In the genomic region with DNA sequence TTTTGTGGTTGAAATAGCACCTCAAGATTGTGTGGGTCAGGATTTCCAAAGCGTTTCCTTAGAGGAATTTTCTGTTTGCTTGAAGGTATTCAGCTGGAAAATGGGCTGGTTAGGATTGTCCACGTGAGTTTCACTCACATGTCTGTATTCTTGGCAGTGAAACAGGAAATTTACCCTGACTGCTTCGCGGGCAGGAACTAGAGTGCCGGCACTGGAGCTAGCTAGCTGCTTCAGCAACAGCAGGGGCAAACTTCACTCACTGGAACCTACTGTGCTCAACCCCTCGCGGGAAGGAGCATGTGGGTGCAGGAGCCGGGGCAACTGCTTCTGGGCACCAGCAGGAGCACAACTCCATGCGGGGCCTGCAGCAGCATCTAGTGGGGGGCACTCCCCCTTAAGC, we compare ENCODE assay signal across 12 cellular contexts. TPM values are rescaled to one million over a fixed set of nuclear protein-coding genes. Genes with fewer than 3 reads are reported as not detected.
DNase-seq lines count a peak whose midpoint lies in the region; ATAC-seq, FAIRE-seq and TF ChIP-seq lines count a peak whose summit lies in the region.
"Had no signal": no experiment of that assay in that cellular context is flagged by ENCODE, and none has a peak within 500 bp of the region (broad histone marks: within the 10 kb centered on the region; RNA-seq: fewer than 3 reads in every experiment).

No MANE protein-coding gene starts in this region.

- H2BK12ac ChIP-seq in H1 (ENCODE audit: low read depth, low read length): no peak overlapping the region

- H3K23me2 ChIP-seq in H1 (ENCODE audit: low read depth, low read length): no peaks in the 10 kb centered on the region

- no peak overlapping the region for H3K18ac ChIP-seq in H1 (ENCODE audit: extremely low read depth, low read length)

- ATAC-seq in CD8-positive, alpha-beta T cell: no peak
- ATAC-seq in T-helper 17 cell (peak; percentile 40), psoas muscle (no peak)
- ATAC-seq: mucosa of descending colon, SK-N-SH treated with all-trans-retinoic acid at 6 μM for 48 hours had no signal

- no peaks in the 10 kb centered on the region for H4K20me1 ChIP-seq in H1 (replicated peaks in 1 of 2; ENCODE audit: control insufficient read depth in 1 of 2, insufficient read depth in 2 of 2, low read length in 2 of 2)

- H3K4me3 ChIP-seq in CD8-positive, alpha-beta T cell (ENCODE audit: low read depth, low read length): no peak overlapping the region
- H3K4me3 ChIP-seq in H1 (ENCODE audit: extremely low read depth in 1 of 4, insufficient read depth in 2 of 4, low read depth in 3 of 4, low read length in 4 of 4) (no peak overlapping the region), retinal pigment epithelial cell (ENCODE audit: low read length) (no peak overlapping the region), transverse colon (no peak overlapping the region), psoas muscle (no peak overlapping the region)
- H3K4me3 ChIP-seq: mucosa of descending colon had no signal

- no peak for TF ChIP-seq EP300 in H1 (IDR thresholded peaks at IDR 0.05; ENCODE audit: borderline replicate concordance in 1 of 2, low read depth in 2 of 2, low read length in 2 of 2)
- TF ChIP-seq EP300 in transverse colon (IDR thresholded peaks at IDR 0.05; ENCODE audit: low read depth): no peak

- H3K79me2 ChIP-seq in H1 (ENCODE audit: control insufficient read depth in 1 of 2, insufficient read depth in 2 of 2, low read length in 2 of 2): no peaks in the 10 kb centered on the region

- TF ChIP-seq CTCF in CD8-positive, alpha-beta T cell (IDR thresholded peaks at IDR 0.05): no peak
- TF ChIP-seq CTCF in H1 (IDR thresholded peaks at IDR 0.05; ENCODE audit: control extremely low read depth in 1 of 3, insufficient read depth in 1 of 3, low read depth in 1 of 3, low read length in 3 of 3): no peak
- no peak for TF ChIP-seq CTCF in retinal pigment epithelial cell (conservative IDR thresholded peaks at IDR 0.05; ENCODE audit: low read depth, low read length)
- no peak for TF ChIP-seq CTCF in transverse colon (IDR thresholded peaks at IDR 0.05)
- TF ChIP-seq CTCF in psoas muscle (IDR thresholded peaks at IDR 0.05): no peak

- H3K36me3 Mint-ChIP-seq in CD8-positive, alpha-beta T cell: no peaks in the 10 kb centered on the region
- H3K36me3 Mint-ChIP-seq in T-helper 17 cell (ENCODE audit: low read depth): no peaks in the 10 kb centered on the region

- H3K36me3 ChIP-seq in CD8-positive, alpha-beta T cell (ENCODE audit: insufficient read depth, low read length): no peaks in the 10 kb centered on the region
- H3K36me3 ChIP-seq in H1 (ENCODE audit: control insufficient read depth in 2 of 4, insufficient read depth in 4 of 4, low read length in 3 of 4) (no peaks in the 10 kb centered on the region), transverse colon (no peaks in the 10 kb centered on the region), psoas muscle (ENCODE audit: insufficient read depth in 1 of 2, low read depth in 1 of 2) (no peaks in the 10 kb centered on the region)

- H3K27ac Mint-ChIP-seq in CD8-positive, alpha-beta T cell: peak overlapping the region; percentile 58
- H3K27ac Mint-ChIP-seq in T-helper 17 cell: peak overlapping the region; percentile 6
- H3K27ac Mint-ChIP-seq: progenitor cell of endocrine pancreas had no signal

- H4K5ac ChIP-seq in H1 (ENCODE audit: insufficient read length, low read depth, low read length): no peak overlapping the region

- CTCF ChIA-PET in CD8-positive, alpha-beta T cell (lab: Charles Lee): interaction anchor here (1.5 kb wide), 1 partner anchor 8 kb away, joined by 3 read pairs; no protein-coding TSS in a partner anchor
- CTCF ChIA-PET in H1 (lab: Charles Lee; ENCODE audit: partially characterized antibody): interaction anchor here (0.5 to 1.3 kb wide), 2 partner anchors 13 to 131 kb away, joined by 3 read pairs; no protein-coding TSS in a partner anchor

- WGBS in H1 (ENCODE audit: extremely low coverage in 1 of 2, insufficient coverage in 1 of 2, insufficient read length in 1 of 2, insufficient replicate concordance in 2 of 2, low coverage in 1 of 2, low lambda C conversion rate in 2 of 2, missing lambda C conversion rate in 1 of 2), 2 experiments: 88% methylated on average over 9 of the region's 9 CpGs; no CpG with 5 or more reads in 1 of the 2 experiments
- 33 to 75% methylated on average over 2 to 9 of the region's 9 CpGs for WGBS in transverse colon (ENCODE audit: low coverage in 1 of 2), 2 donors
- WGBS in psoas muscle, 3 donors: 58 to 72% (median 69%) methylated on average over 9 of the region's 9 CpGs

- H3K4ac ChIP-seq in H1 (replicated peaks; ENCODE audit: insufficient read length, low read depth, low read length): no peak overlapping the region

- no peaks in the 10 kb centered on the region for H3K9me3 ChIP-seq in CD8-positive, alpha-beta T cell (ENCODE audit: low read length)
- no peaks in the 10 kb centered on the region for H3K9me3 ChIP-seq in T-helper 17 cell (ENCODE audit: control insufficient read depth, low read length, poor library complexity, severe bottlenecking)
- no peaks in the 10 kb centered on the region for H3K9me3 ChIP-seq in H1 (ENCODE audit: insufficient read depth in 2 of 2, low read depth in 1 of 2, low read length in 1 of 2)
- H3K9me3 ChIP-seq in transverse colon: no peaks in the 10 kb centered on the region
- H3K9me3 ChIP-seq in psoas muscle: no peaks in the 10 kb centered on the region
- H3K9me3 ChIP-seq: mucosa of descending colon had no signal

- H3K9me3 Mint-ChIP-seq in CD8-positive, alpha-beta T cell: no peaks in the 10 kb centered on the region

- no peak for TF ChIP-seq RAD21 in H1 (IDR thresholded peaks at IDR 0.05 in 1 of 2, conservative IDR thresholded peaks at IDR 0.05 in 1 of 2; ENCODE audit: low read depth in 2 of 2, low read length in 2 of 2)

- intact Hi-C loops in CD8-positive, alpha-beta T cell (cut with DNase I, micrococcal nuclease): no loop called here
- intact Hi-C loops in transverse colon (cut with DNase I; ENCODE audit: low total_unique reads): no loop called here
- intact Hi-C loops in psoas muscle (cut with DNase I): no loop called here

- H3K9ac ChIP-seq in H1 (replicated peaks in 1 of 4; ENCODE audit: extremely low read depth in 1 of 4, low read depth in 3 of 4, low read length in 3 of 4): no peak overlapping the region

- H3K27me3 ChIP-seq in CD8-positive, alpha-beta T cell (ENCODE audit: insufficient read depth, low read length): no peaks in the 10 kb centered on the region
- H3K27me3 ChIP-seq in H1 (replicated peaks in 1 of 4; ENCODE audit: control insufficient read depth in 3 of 4, extremely low read depth in 1 of 4, insufficient read depth in 3 of 4, low read length in 3 of 4) (no peaks in the 10 kb centered on the region), transverse colon (no peaks in the 10 kb centered on the region), psoas muscle (ENCODE audit: insufficient read depth in 3 of 3, low read length in 2 of 3) (peaks cover 0 to 4% (median 0%) of the 10 kb centered on the region in 3 donors)

- H3K27me3 Mint-ChIP-seq in CD8-positive, alpha-beta T cell (ENCODE audit: low read depth): peaks cover 11% of the 10 kb centered on the region
- H3K27me3 Mint-ChIP-seq in T-helper 17 cell: peaks cover 17% of the 10 kb centered on the region
- H3K27me3 Mint-ChIP-seq: progenitor cell of endocrine pancreas had no signal

- peaks cover 16% of the 10 kb centered on the region for H3K4me1 ChIP-seq in CD8-positive, alpha-beta T cell (ENCODE audit: insufficient read depth, low read length)
- H3K4me1 ChIP-seq in H1 (replicated peaks in 1 of 4; ENCODE audit: control insufficient read depth in 3 of 4, insufficient read depth in 4 of 4, low read length in 3 of 4) (peaks cover 0 to 3% (median 0%) of the 10 kb centered on the region in 4 experiments; a peak in 2 of 7 replicates), transverse colon (no peaks in the 10 kb centered on the region), psoas muscle (no peaks in the 10 kb centered on the region)

- POLR2A ChIA-PET in CD8-positive, alpha-beta T cell (lab: Charles Lee): interaction anchor here (0.5 kb wide), 1 partner anchor 224 kb away, joined by 3 read pairs; no protein-coding TSS in a partner anchor
- POLR2A ChIA-PET in H1 (lab: Charles Lee; ENCODE audit: partially characterized antibody): no interaction called here

- in situ Hi-C loops in KBM-7 (cut with MboI; ENCODE audit: low pct_unique_long_range_greater_than_20kb, low sequenced_read_pairs): no loop called here
- in situ Hi-C loops in transverse colon (cut with MboI; ENCODE audit: low pct_ligation_motif_present in 1 of 4, low pct_unique_long_range_greater_than_20kb in 1 of 4, low sequenced_read_pairs in 3 of 4): no loop called here

- H3K79me1 ChIP-seq in H1 (ENCODE audit: low read depth, low read length): no peaks in the 10 kb centered on the region

- H3K23ac ChIP-seq in H1 (ENCODE audit: insufficient read length): no peak overlapping the region

- H3K27ac ChIP-seq in CD8-positive, alpha-beta T cell (ENCODE audit: low read depth, low read length): no peak overlapping the region
- H3K27ac ChIP-seq in H1 (ENCODE audit: low read depth, low read length) (no peak overlapping the region), transverse colon (no peak overlapping the region), psoas muscle (no peak overlapping the region)

- H3K4me1 Mint-ChIP-seq in CD8-positive, alpha-beta T cell (ENCODE audit: low read depth): peaks cover 23% of the 10 kb centered on the region
- peaks cover 9% of the 10 kb centered on the region for H3K4me1 Mint-ChIP-seq in T-helper 17 cell

- no peak overlapping the region for H3K4me3 Mint-ChIP-seq in CD8-positive, alpha-beta T cell
- no peak overlapping the region for H3K4me3 Mint-ChIP-seq in T-helper 17 cell

- no peak for FAIRE-seq in H1 (lab: Jason Lieb, UNC)
- FAIRE-seq: G401.6 had no signal

- TF ChIP-seq POLR2A in H1 (IDR thresholded peaks at IDR 0.05; ENCODE audit: control extremely low read depth in 1 of 2, low read depth in 2 of 2, low read length in 2 of 2): no peak
- no peak for TF ChIP-seq POLR2A in transverse colon (IDR thresholded peaks at IDR 0.05)

- H3K56ac ChIP-seq in H1 (replicated peaks; ENCODE audit: insufficient read length, low read depth, low read length): no peak overlapping the region

- no peak overlapping the region for H2BK15ac ChIP-seq in H1 (ENCODE audit: low read length)

- no peak overlapping the region for H2AK5ac ChIP-seq in H1 (ENCODE audit: low read depth, low read length)

- no peak overlapping the region for H2BK5ac ChIP-seq in H1 (ENCODE audit: low read depth, low read length)

- no peak overlapping the region for H2BK120ac ChIP-seq in H1 (replicated peaks; ENCODE audit: low read depth, low read length)

- no peak overlapping the region for H3K4me2 ChIP-seq in H1 (ENCODE audit: insufficient read depth in 1 of 2, low read depth in 2 of 2, low read length in 2 of 2)

- DNase-seq in CD8-positive, alpha-beta T cell: peak in 2 of 7 experiments; percentile 13 to 51
- DNase-seq in T-helper 17 cell (no peak), H1 (ENCODE audit: low read depth in 1 of 2, low spot score in 2 of 2) (no peak), retinal pigment epithelial cell (ENCODE audit: low read depth) (peak; percentile 27), KBM-7 (no peak), DMS 273 (lab: John Stamatoyannopoulos, UW; ENCODE audit: unreplicated experiment) (no peak), transverse colon (no peak), psoas muscle (no peak)

- peak overlapping the region; percentile 85 for H2AFZ ChIP-seq in H1 (ENCODE audit: low read length)

- H2BK20ac ChIP-seq in H1 (ENCODE audit: low read length): no peak overlapping the region

- no peak overlapping the region for H3K14ac ChIP-seq in H1 (ENCODE audit: insufficient read length)

- no peak overlapping the region for H4K91ac ChIP-seq in H1 (replicated peaks; ENCODE audit: insufficient read length, low read length)

- no peak overlapping the region for H4K8ac ChIP-seq in H1 (ENCODE audit: extremely low read depth, insufficient read depth, low read length)

RNA-seq across cellular contexts. Expression of a gene that starts 38.0 kb away (rescaled TPM):
- total RNA-seq in CD8-positive, alpha-beta T cell: under 1 TPM; 0.49 to 0.61 TPM
- 1 to 10 TPM; 3.8 to 8.1 TPM for total RNA-seq in T-helper 17 cell
- 22.1 and 24.6 TPM in 2 replicates for total RNA-seq in H1 (2021; fragmentation: NEBNext Ultra II Directional; extraction: Animal tissue kit (Norgen Biotek cat#: 25700))
- polyA plus RNA-seq in H1 (2011; rRNA removed): 2.8 and 5.1 TPM in 2 replicates
- polyA plus RNA-seq in H1 (2011; cell fraction: cytosol; rRNA removed): 6.3 TPM
- polyA plus RNA-seq in H1 (2011; cell fraction: nucleus; rRNA removed): 2.7 TPM
- polyA plus RNA-seq in H1 (2012, experiment 1 of 2): 5.1 to 13.4 TPM (median 6.4 TPM) in 4 replicates
- 2.2 TPM for polyA plus RNA-seq in H1 (2012, experiment 2 of 2)
- 14.9 TPM for polyA plus RNA-seq in H1 (2013, experiment 1 of 2)
- 12.7 TPM for polyA plus RNA-seq in H1 (2013, experiment 2 of 2)
- 9.6 and 13.3 TPM in 2 replicates for polyA minus RNA-seq in H1 (2011; rRNA and poly(A)+ RNA removed)
- 8.1 TPM for polyA minus RNA-seq in H1 (2011; cell fraction: cytosol; rRNA and poly(A)+ RNA removed)
- 28.1 TPM for polyA minus RNA-seq in H1 (2011; cell fraction: nucleus; rRNA and poly(A)+ RNA removed)
- total RNA-seq in transverse colon: 1 to 10 TPM in 1 of 4 donors, under 1 TPM in 2, not detected in 1; under 0.01 to 2.7 (median 0.68) TPM
- total RNA-seq in psoas muscle: under 1 TPM in 1 of 4 donors, not detected in 3; 0.09 TPM
- under 1 TPM; 0.01 to 0.04 (median 0.03) TPM for polyA plus RNA-seq in psoas muscle
